ENCODE assay signal across 9 cellular contexts in genomic region chr16:57041182-57042156, GRCh38. TPM values are rescaled to one million over a fixed set of nuclear protein-coding genes. Genes with fewer than 3 reads are reported as not detected.
DNase-seq lines count a peak whose midpoint lies in the region; ATAC-seq and TF ChIP-seq lines count a peak whose summit lies in the region.
"Had no signal": no experiment of that assay in that cellular context is flagged by ENCODE, and none has a peak within 500 bp of the region (broad histone marks: within the 10 kb centered on the region; RNA-seq: fewer than 3 reads in every experiment).

No MANE protein-coding gene starts in this region.

- 87% methylated on average over 12 of the region's 12 CpGs for WGBS in prostate gland

- H3K36me3 ChIP-seq in prostate gland: no peaks in the 10 kb centered on the region

- TF ChIP-seq POLR2A in prostate gland (IDR thresholded peaks at IDR 0.05): no peak

- H3K9me3 ChIP-seq in prostate gland: no peaks in the 10 kb centered on the region

- H3K4me3 ChIP-seq in prostate gland: no peak overlapping the region

- TF ChIP-seq CTCF in omental fat pad (IDR thresholded peaks at IDR 0.05) (no peak), prostate gland (IDR thresholded peaks at IDR 0.05) (no peak)

- DNase-seq in activated T-cell treated with anti-CD3 and anti-CD28 coated beads for 1 hour (ENCODE audit: low read depth) (peak; percentile 75), renal cortical epithelial cell (ENCODE audit: low read depth) (peak; percentile 36), retina (no peak), omental fat pad (ENCODE audit: low spot score) (no peak), prostate gland (ENCODE audit: low spot score) (no peak), NCI-H345 treated with DMSO at 0.1 percent for 48 hours (lab: John Stamatoyannopoulos, UW; ENCODE audit: unreplicated experiment) (no peak)

- intact Hi-C loops in prostate gland (cut with DNase I): no loop called here

- H3K27ac ChIP-seq in prostate gland: no peak overlapping the region

- no peaks in the 10 kb centered on the region for H3K4me1 ChIP-seq in prostate gland (replicated peaks)

- no peaks in the 10 kb centered on the region for H3K27me3 ChIP-seq in prostate gland (replicated peaks; ENCODE audit: insufficient read depth)

- ATAC-seq in GM19397 (IDR thresholded peaks at IDR 0.05; ENCODE audit: unreplicated experiment): peak; percentile 28
- peak; percentile 32 for ATAC-seq in HG03432 (IDR thresholded peaks at IDR 0.05; ENCODE audit: unreplicated experiment)
- ATAC-seq in omental fat pad (ENCODE audit: low FRiP score): no peak
- ATAC-seq: Panc1 had no signal

RNA-seq across cellular contexts. Expression of gene CPNE2, which starts 50.9 kb away (rescaled TPM):
- total RNA-seq in renal cortical epithelial cell (28.8 and 32.2 TPM in 2 replicates), omental fat pad (10 to 100 TPM; 28.2 to 66.0 (median 45.8) TPM), prostate gland (10 to 100 TPM; 22.3 to 23.3 TPM)

RNA-seq across cellular contexts. Expression of gene NLRC5, which starts 52.1 kb away (rescaled TPM):
- 6.6 and 9.0 TPM in 2 replicates for total RNA-seq in renal cortical epithelial cell
- 100 to 1,000 TPM in 1 of 4 donors, 10 to 100 TPM in 3; 20.6 to 189 (median 43.2) TPM for total RNA-seq in omental fat pad
- total RNA-seq in prostate gland: 10 to 100 TPM in 1 of 2 donors, 1 to 10 TPM in 1; 9.5 to 31.2 TPM

Comparison
In these comparisons a context has a peak if more than half of its experiments do, and no peak if none do; other contexts are left out.
1. DNase-seq: peak in activated T-cell treated with anti-CD3 and anti-CD28 coated beads for 1 hour (single experiment) and renal cortical epithelial cell (single experiment); none in retina (single experiment), omental fat pad (single experiment), prostate gland (single experiment) and NCI-H345 treated with DMSO at 0.1 percent for 48 hours (single experiment).